In genomic region chr12:122148657-122149056, GRCh38 we compare ENCODE assay signal across 26 cellular contexts. TPM values are rescaled to one million over a fixed set of nuclear protein-coding genes. Genes with fewer than 3 reads are reported as not detected.
DNase-seq lines count a peak whose midpoint lies in the region; ATAC-seq, FAIRE-seq and TF ChIP-seq lines count a peak whose summit lies in the region.
"Had no signal": no experiment of that assay in that cellular context is flagged by ENCODE, and none has a peak within 500 bp of the region (broad histone marks: within the 10 kb centered on the region; RNA-seq: fewer than 3 reads in every experiment).

No MANE protein-coding gene starts in this region.

- H3K4me3 ChIP-seq in CD8-positive, alpha-beta T cell (ENCODE audit: low read depth, low read length) = no peak overlapping the region
- no peak overlapping the region for H3K4me3 ChIP-seq in bronchial epithelial cell (ENCODE audit: low read depth, low read length)
- no peak overlapping the region for H3K4me3 ChIP-seq in gastrocnemius medialis
- H3K4me3 ChIP-seq: heart left ventricle, ovary, transverse colon had no signal

- H3K4me3 Mint-ChIP-seq in CD8-positive, alpha-beta T cell = no peak overlapping the region
- H3K4me3 Mint-ChIP-seq in activated CD4-positive, alpha-beta memory T cell treated with anti-CD3 and anti-CD28 coated beads, Interleukin-2, amount 10 ng/mL, durations not matched to agents 7 days and 5 days = no peak overlapping the region
- H3K4me3 Mint-ChIP-seq: activated CD8-positive, alpha-beta memory T cell treated with anti-CD3 and anti-CD28 coated beads, Interleukin-2, amount 10 ng/mL, durations not matched to agents 7 days and 5 days had no signal

- no peaks in the 10 kb centered on the region for H3K9me3 ChIP-seq in CD8-positive, alpha-beta T cell (ENCODE audit: low read length)
- no peaks in the 10 kb centered on the region for H3K9me3 ChIP-seq in gastrocnemius medialis
- H3K9me3 ChIP-seq: heart left ventricle, ovary, transverse colon had no signal

- in situ Hi-C loops in gastrocnemius medialis (cut with MboI; ENCODE audit: low sequenced_read_pairs in 4 of 4) = no loop called here

- peaks cover 8% of the 10 kb centered on the region for H3K36me3 Mint-ChIP-seq in CD8-positive, alpha-beta T cell
- H3K36me3 Mint-ChIP-seq in activated CD4-positive, alpha-beta memory T cell treated with anti-CD3 and anti-CD28 coated beads, Interleukin-2, amount 10 ng/mL, durations not matched to agents 7 days and 5 days (ENCODE audit: low read depth) = no peaks in the 10 kb centered on the region

- no peaks in the 10 kb centered on the region for H3K4me1 ChIP-seq in CD8-positive, alpha-beta T cell (ENCODE audit: insufficient read depth, low read length)
- peaks cover under 1 to 4% of the 10 kb centered on the region in 2 donors for H3K4me1 ChIP-seq in gastrocnemius medialis
- H3K4me1 ChIP-seq: heart left ventricle had no signal

- peak; percentile 76 for DNase-seq in AG08396 (ENCODE audit: low spot score)
- no peak for DNase-seq in CD8-positive, alpha-beta T cell
- no peak for DNase-seq in bronchial epithelial cell (ENCODE audit: low read depth)
- no peak for DNase-seq in left colon
- DNase-seq in activated CD4-positive, alpha-beta memory T cell treated with anti-CD3 and anti-CD28 coated beads, Interleukin-2, amount 10 ng/mL, durations not matched to agents 7 days and 5 days = no peak
- no peak for DNase-seq in gastrocnemius medialis
- DNase-seq in SW 1271 (lab: John Stamatoyannopoulos, UW) = no peak
- DNase-seq: activated CD8-positive, alpha-beta memory T cell treated with anti-CD3 and anti-CD28 coated beads, Interleukin-2, amount 10 ng/mL, durations not matched to agents 7 days and 5 days; caudate nucleus; DMS 273 treated with DMSO at 0.1 percent for 48 hours; erythroblast; GDM1; GOT3; heart left ventricle; NCI-H774; ovary; stimulated activated CD4-positive, alpha-beta T cell treated with anti-CD3 and anti-CD28 coated beads, Interleukin-1b, Interleukin-23, amount 100 ng/mL, for 48 hours; stimulated activated naive CD4-positive, alpha-beta T cell treated with Interleukin-2 at 50 U/mL for 16 hours; T1000; transverse colon had no signal

- no peak for ATAC-seq in CD8-positive, alpha-beta T cell
- ATAC-seq in left colon = peak; percentile 10
- no peak for ATAC-seq in gastrocnemius medialis
- ATAC-seq: activated CD8-positive, alpha-beta memory T cell treated with anti-CD3 and anti-CD28 coated beads, Interleukin-2, amount 10 ng/mL, durations not matched to agents 7 days and 5 days; SK-N-SH treated with all-trans-retinoic acid at 6 μM for 48 hours had no signal

- H3K4me1 Mint-ChIP-seq in CD8-positive, alpha-beta T cell (ENCODE audit: low read depth) = no peaks in the 10 kb centered on the region
- no peaks in the 10 kb centered on the region for H3K4me1 Mint-ChIP-seq in activated CD4-positive, alpha-beta memory T cell treated with anti-CD3 and anti-CD28 coated beads, Interleukin-2, amount 10 ng/mL, durations not matched to agents 7 days and 5 days

- no peak overlapping the region for H3K27ac ChIP-seq in CD8-positive, alpha-beta T cell (ENCODE audit: low read depth, low read length)
- H3K27ac ChIP-seq in gastrocnemius medialis = no peak overlapping the region
- H3K27ac ChIP-seq: C4-2B, heart left ventricle, transverse colon had no signal

- H3K36me3 ChIP-seq in CD8-positive, alpha-beta T cell (ENCODE audit: insufficient read depth, low read length) = no peaks in the 10 kb centered on the region
- H3K36me3 ChIP-seq in bronchial epithelial cell (ENCODE audit: control insufficient read depth, insufficient read depth, low read length) = no peaks in the 10 kb centered on the region
- peaks cover 0 to 17% of the 10 kb centered on the region in 2 donors for H3K36me3 ChIP-seq in gastrocnemius medialis
- H3K36me3 ChIP-seq: ovary, transverse colon had no signal

- intact Hi-C loops in CD8-positive, alpha-beta T cell (cut with DNase I, micrococcal nuclease) = no loop called here
- intact Hi-C loops in left colon (cut with DNase I, micrococcal nuclease) = no loop called here
- intact Hi-C loops in gastrocnemius medialis (cut with DNase I; ENCODE audit: low total_unique reads) = no loop called here

- no peaks in the 10 kb centered on the region for H3K27me3 Mint-ChIP-seq in CD8-positive, alpha-beta T cell (ENCODE audit: low read depth)
- H3K27me3 Mint-ChIP-seq in activated CD4-positive, alpha-beta memory T cell treated with anti-CD3 and anti-CD28 coated beads, Interleukin-2, amount 10 ng/mL, durations not matched to agents 7 days and 5 days = peaks cover 27% of the 10 kb centered on the region

- no peak for TF ChIP-seq CTCF in CD8-positive, alpha-beta T cell (IDR thresholded peaks at IDR 0.05)
- no peak for TF ChIP-seq CTCF in bronchial epithelial cell (IDR thresholded peaks at IDR 0.05; ENCODE audit: insufficient read depth, low read length, severe bottlenecking)
- no peak for TF ChIP-seq CTCF in gastrocnemius medialis (IDR thresholded peaks at IDR 0.05 in 4 of 5, conservative IDR thresholded peaks at IDR 0.05 in 1 of 5)

- no peaks in the 10 kb centered on the region for H3K9me3 Mint-ChIP-seq in CD8-positive, alpha-beta T cell
- no peaks in the 10 kb centered on the region for H3K9me3 Mint-ChIP-seq in activated CD4-positive, alpha-beta memory T cell treated with anti-CD3 and anti-CD28 coated beads, Interleukin-2, amount 10 ng/mL, durations not matched to agents 7 days and 5 days
- H3K9me3 Mint-ChIP-seq: activated T-helper 2 cell treated with anti-CD3 and anti-CD28 coated beads, Interferon-gamma antibody, Interleukin-2, Interleukin-4, amounts not matched to agents 10 μg/mL and 5 μg/mL and 100 μg/mL, durations not matched to agents 14 hours and 24 hours and 36 hours had no signal

- FAIRE-seq in bronchial epithelial cell (lab: Jason Lieb, UNC) = peak; percentile 18
- FAIRE-seq: islet of Langerhans had no signal

- peak overlapping the region; percentile 57 for H3K27ac Mint-ChIP-seq in CD8-positive, alpha-beta T cell
- H3K27ac Mint-ChIP-seq in activated CD4-positive, alpha-beta memory T cell treated with anti-CD3 and anti-CD28 coated beads, Interleukin-2, amount 10 ng/mL, durations not matched to agents 7 days and 5 days = no peak overlapping the region
- H3K27ac Mint-ChIP-seq: activated CD8-positive, alpha-beta memory T cell treated with anti-CD3 and anti-CD28 coated beads, Interleukin-2, amount 10 ng/mL, durations not matched to agents 7 days and 5 days; activated T-helper 2 cell treated with anti-CD3 and anti-CD28 coated beads, Interferon-gamma antibody, Interleukin-2, Interleukin-4, amounts not matched to agents 10 μg/mL and 5 μg/mL and 100 μg/mL, durations not matched to agents 14 hours and 24 hours and 36 hours had no signal

- POLR2A ChIA-PET in CD8-positive, alpha-beta T cell (lab: Charles Lee) = no interaction called here
- POLR2A ChIA-PET in activated CD4-positive, alpha-beta memory T cell treated with anti-CD3 and anti-CD28 coated beads, Interleukin-2, amount 10 ng/mL, durations not matched to agents 7 days and 5 days (lab: Charles Lee) = interaction anchor here (1.3 kb wide), 1 partner anchor 18 kb away, joined by 4 read pairs; no protein-coding TSS in a partner anchor

- no peaks in the 10 kb centered on the region for H3K27me3 ChIP-seq in CD8-positive, alpha-beta T cell (ENCODE audit: insufficient read depth, low read length)
- H3K27me3 ChIP-seq in bronchial epithelial cell (ENCODE audit: control insufficient read depth, insufficient read depth, low read length) = no peaks in the 10 kb centered on the region
- H3K27me3 ChIP-seq in gastrocnemius medialis = no peaks in the 10 kb centered on the region
- H3K27me3 ChIP-seq: ovary, transverse colon had no signal

- TF ChIP-seq POLR2A in gastrocnemius medialis (IDR thresholded peaks at IDR 0.05) = no peak

- CTCF ChIA-PET in CD8-positive, alpha-beta T cell (lab: Charles Lee) = interaction anchor here (1.1 to 3.7 kb wide), 4 partner anchors 11 to 94 kb away, joined by 3 to 15 read pairs (median 8); no protein-coding TSS in a partner anchor
- CTCF ChIA-PET in activated CD4-positive, alpha-beta memory T cell treated with anti-CD3 and anti-CD28 coated beads, Interleukin-2, amount 10 ng/mL, durations not matched to agents 7 days and 5 days (lab: Charles Lee) = no interaction called here

RNA-seq across cellular contexts. Expression of gene IL31, which starts 25.4 kb away (rescaled TPM):
- not detected for total RNA-seq in CD8-positive, alpha-beta T cell
- total RNA-seq in bronchial epithelial cell (not detected in 2 replicates), left colon (not detected), gastrocnemius medialis (not detected)
- total RNA-seq in activated CD4-positive, alpha-beta memory T cell treated with anti-CD3 and anti-CD28 coated beads, Interleukin-2, amount 10 ng/mL, durations not matched to agents 7 days and 5 days = not detected
- total RNA-seq: activated CD8-positive, alpha-beta memory T cell treated with anti-CD3 and anti-CD28 coated beads, Interleukin-2, amount 10 ng/mL, durations not matched to agents 7 days and 5 days; heart left ventricle; lung microvascular endothelial cell; myocyte; ovary; transverse colon had no signal

RNA-seq across cellular contexts. Expression of gene LRRC43, which starts 34.3 kb away (rescaled TPM):
- total RNA-seq in CD8-positive, alpha-beta T cell = under 1 TPM; 0.38 to 0.39 TPM
- total RNA-seq in bronchial epithelial cell (under 0.01 and 0.51 TPM in 2 replicates), left colon (under 1 TPM; 0.24 to 0.59 TPM), gastrocnemius medialis (not detected)
- total RNA-seq in activated CD4-positive, alpha-beta memory T cell treated with anti-CD3 and anti-CD28 coated beads, Interleukin-2, amount 10 ng/mL, durations not matched to agents 7 days and 5 days = under 1 TPM in 1 of 2 experiments, not detected in 1; 0.38 TPM
- total RNA-seq: myocyte had no signal

RNA-seq across cellular contexts. Expression of gene B3GNT4, which starts 54.9 kb away (rescaled TPM):
- not detected for total RNA-seq in CD8-positive, alpha-beta T cell
- total RNA-seq in bronchial epithelial cell (0.53 and 2.0 TPM in 2 replicates), left colon (under 1 TPM; 0.43 to 0.98 TPM), gastrocnemius medialis (not detected)
- total RNA-seq in activated CD4-positive, alpha-beta memory T cell treated with anti-CD3 and anti-CD28 coated beads, Interleukin-2, amount 10 ng/mL, durations not matched to agents 7 days and 5 days = 1 to 10 TPM; 2.6 to 2.8 TPM
- total RNA-seq: heart left ventricle, myocyte had no signal
